ENCODE assay signal across 16 cellular contexts in the genomic region with DNA sequence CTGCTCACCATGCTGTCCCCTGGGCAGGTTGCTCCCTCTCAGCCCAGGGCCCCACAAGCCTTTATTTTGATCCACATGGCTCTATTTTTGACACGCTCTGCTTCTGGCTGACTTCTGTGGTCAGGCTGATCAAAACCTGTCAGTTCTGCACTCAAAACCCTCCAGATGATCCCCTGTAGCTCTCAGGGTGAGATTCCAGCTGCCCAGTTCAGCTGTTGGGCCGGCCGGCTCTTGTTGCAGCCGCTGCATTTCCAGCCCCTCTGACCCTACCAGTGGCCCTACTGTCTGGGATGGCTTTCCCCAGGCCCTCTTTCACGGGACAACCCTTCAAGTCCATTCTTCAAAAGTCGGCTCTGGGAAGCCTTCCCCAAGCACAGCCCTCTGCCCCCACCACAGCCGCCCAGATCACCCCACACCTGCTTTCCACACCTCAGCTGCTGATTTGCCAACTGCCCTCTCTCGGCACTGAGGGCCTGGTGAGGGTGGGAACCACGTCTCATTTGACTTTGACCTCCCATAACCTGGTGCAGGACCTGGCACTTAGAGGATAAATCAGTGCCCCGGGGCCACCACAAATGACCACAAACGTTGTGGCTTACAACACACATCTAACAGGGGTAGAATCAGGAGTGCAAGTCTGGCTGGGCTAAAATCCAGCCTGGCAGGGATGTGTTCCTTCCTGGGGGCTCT. TPM values are rescaled to one million over a fixed set of nuclear protein-coding genes. Genes with fewer than 3 reads are reported as not detected.
DNase-seq lines count a peak whose midpoint lies in the region; ATAC-seq and TF ChIP-seq lines count a peak whose summit lies in the region.
"Had no signal": no experiment of that assay in that cellular context is flagged by ENCODE, and none has a peak within 500 bp of the region (broad histone marks: within the 10 kb centered on the region; RNA-seq: fewer than 3 reads in every experiment).

No MANE protein-coding gene starts in this region.

- H3K27ac ChIP-seq in endodermal cell (ENCODE audit: low read depth, low read length) (no peak overlapping the region), osteoblast (ENCODE audit: low read depth, low read length) (no peak overlapping the region), left ventricle myocardium inferior (replicated peaks) (no peak overlapping the region)
- H3K27ac ChIP-seq: C4-2B had no signal

- H3K36me3 ChIP-seq in endodermal cell (ENCODE audit: control insufficient read depth, insufficient read depth, low read length) (no peaks in the 10 kb centered on the region), osteoblast (ENCODE audit: insufficient read depth, low read length) (no peaks in the 10 kb centered on the region), left ventricle myocardium inferior (no peaks in the 10 kb centered on the region)

- H3K27ac Mint-ChIP-seq in endodermal cell, result no peak overlapping the region

- H3K9me3 ChIP-seq in endodermal cell (ENCODE audit: control insufficient read depth, low read length) (peaks cover 7% of the 10 kb centered on the region), osteoblast (ENCODE audit: low read depth, low read length) (no peaks in the 10 kb centered on the region), left ventricle myocardium inferior (replicated peaks) (no peaks in the 10 kb centered on the region)

- H3K4me2 ChIP-seq in osteoblast (ENCODE audit: insufficient read depth, low read length), result no peak overlapping the region

- no peak overlapping the region for H3K9ac ChIP-seq in endodermal cell (ENCODE audit: extremely low read depth, low read length, poor library complexity, severe bottlenecking)

- 85 to 88% methylated on average over 9 to 11 of the region's 11 CpGs for WGBS in endodermal cell (ENCODE audit: insufficient coverage in 1 of 2, insufficient read length in 1 of 2), 2 experiments

- no peak for ATAC-seq in left ventricle myocardium superior
- ATAC-seq in GM21529 (IDR thresholded peaks at IDR 0.05; ENCODE audit: unreplicated experiment), result no peak
- no peak for ATAC-seq in HG03342 (IDR thresholded peaks at IDR 0.05; ENCODE audit: unreplicated experiment)
- ATAC-seq: Right ventricle myocardium inferior had no signal

- H3K4me1 ChIP-seq in endodermal cell (ENCODE audit: control insufficient read depth, insufficient read depth, low read length) (peaks cover 4% of the 10 kb centered on the region), osteoblast (ENCODE audit: insufficient read depth, low read length) (peaks cover 10% of the 10 kb centered on the region), left ventricle myocardium inferior (no peaks in the 10 kb centered on the region)

- peaks cover 21% of the 10 kb centered on the region for H3K4me1 Mint-ChIP-seq in endodermal cell

- H3K4me3 Mint-ChIP-seq in endodermal cell, result no peak overlapping the region

- H3K27me3 ChIP-seq in endodermal cell (ENCODE audit: control insufficient read depth, insufficient read depth, low read length, poor library complexity, severe bottlenecking), result peaks cover 4% of the 10 kb centered on the region
- H3K27me3 ChIP-seq in osteoblast (ENCODE audit: insufficient read depth, low read length), result peaks cover 71% of the 10 kb centered on the region
- peaks cover 79% of the 10 kb centered on the region for H3K27me3 ChIP-seq in left ventricle myocardium inferior (ENCODE audit: low read depth)

- TF ChIP-seq CTCF in endodermal cell (conservative IDR thresholded peaks at IDR 0.05) (no peak), osteoblast (IDR thresholded peaks at IDR 0.05; ENCODE audit: extremely low read depth, low read depth, low read length) (no peak), left ventricle myocardium inferior (IDR thresholded peaks at IDR 0.05; ENCODE audit: borderline replicate concordance) (no peak)

- H3K9me3 Mint-ChIP-seq in endodermal cell, result peaks cover 15% of the 10 kb centered on the region

- peaks cover 12% of the 10 kb centered on the region for H3K27me3 Mint-ChIP-seq in endodermal cell (ENCODE audit: insufficient read depth)

- H3K79me2 ChIP-seq in osteoblast (ENCODE audit: insufficient read depth, low read length), result no peaks in the 10 kb centered on the region

- DNase-seq in cardiac septum (ENCODE audit: low spot score) (peak; percentile 68), left ventricle myocardium superior (no peak), endodermal cell (peak; percentile 37), osteoblast (ENCODE audit: insufficient read length, low spot score, missing footprints) (peak; percentile 46), epidermal melanocyte (ENCODE audit: insufficient read length, low spot score) (no peak), left ventricle myocardium inferior (no peak)
- DNase-seq: GOT3, KG1, NCI-H1048, NCI-H146, NCI-H2081, NCI-H748 treated with DMSO at 0.1 percent for 48 hours had no signal

- no peak overlapping the region for H2AFZ ChIP-seq in osteoblast (ENCODE audit: low read length)

- H3K4me3 ChIP-seq in endodermal cell (ENCODE audit: low read length) (no peak overlapping the region), osteoblast (ENCODE audit: insufficient read depth, low read length) (no peak overlapping the region), left ventricle myocardium inferior (no peak overlapping the region)

- H3K36me3 Mint-ChIP-seq in endodermal cell (ENCODE audit: low read depth), result no peaks in the 10 kb centered on the region

- intact Hi-C loops in cardiac septum (cut with DNase I) (no loop called here), left ventricle myocardium superior (cut with micrococcal nuclease) (no loop called here), left ventricle myocardium inferior (cut with micrococcal nuclease) (no loop called here)

- H4K20me1 ChIP-seq in osteoblast (ENCODE audit: insufficient read depth, low read length), result no peaks in the 10 kb centered on the region

RNA-seq across cellular contexts. Expression of a gene that starts 16.3 kb away (rescaled TPM):
- total RNA-seq in cardiac septum (0.05 TPM), left ventricle myocardium superior (not detected), endodermal cell (1 to 10 TPM in 1 of 2 donors, under 1 TPM in 1; 0.22 to 1.3 TPM), osteoblast (not detected in 2 replicates), left ventricle myocardium inferior (not detected)
- 40.5 TPM for polyA plus RNA-seq in endodermal cell (2013, experiment 1 of 2)
- 38.6 TPM for polyA plus RNA-seq in endodermal cell (2013, experiment 2 of 2)
- total RNA-seq: Right ventricle myocardium inferior had no signal

Comparison
In these comparisons a context has a peak if more than half of its experiments do, and no peak if none do; other contexts are left out.
1. DNase-seq: peak in cardiac septum (single experiment), endodermal cell (single experiment) and osteoblast (single experiment); none in left ventricle myocardium superior (single experiment), epidermal melanocyte (single experiment) and left ventricle myocardium inferior (single experiment).